ENCODE assay signal across 33 cellular contexts in the genomic region with DNA sequence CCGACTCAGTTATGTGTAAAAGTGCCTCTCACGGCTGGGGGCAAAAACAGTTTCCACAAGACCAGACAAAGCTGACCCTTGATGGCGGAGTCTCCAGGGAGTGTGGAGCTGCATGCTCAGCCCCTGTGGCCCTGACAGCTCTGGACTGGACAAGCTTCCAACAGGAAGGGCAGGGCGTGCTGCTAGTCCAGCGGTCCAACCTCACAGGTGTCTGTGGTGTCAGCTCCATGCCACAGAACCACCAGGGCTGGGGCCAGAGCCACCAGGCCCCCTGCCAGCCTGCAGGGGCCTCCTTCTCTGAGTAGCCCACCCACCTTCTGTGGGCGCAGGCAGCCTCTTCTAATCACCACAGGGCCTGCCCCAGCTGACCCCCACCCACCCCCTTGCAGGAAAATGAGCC.
"Had no signal": no experiment of that assay in that cellular context is flagged by ENCODE, and none has a peak within 500 bp of the region (broad histone marks: within the 10 kb centered on the region; RNA-seq: fewer than 3 reads in every experiment).

No MANE protein-coding gene starts in this region.

- ATAC-seq: activated CD4-positive, CD25-positive, alpha-beta regulatory T cell treated with anti-CD3 and anti-CD28 coated beads, Interleukin-2, amount 50 U/mL, for 24 hours; left ventricle myocardium superior; naive thymus-derived CD4-positive, alpha-beta T cell; right cardiac atrium; stimulated activated naive B cell treated with anti-CD40 and anti-IgM and Interleukin-4, amounts not matched to agents 10 μg/mL and 1 μg/mL and 100 μg/mL, for 72 hours had no signal

- H3K4me3 Mint-ChIP-seq: activated naive CD4-positive, alpha-beta T cell treated with anti-CD3 and anti-CD28 coated beads for 36 hours; activated naive CD8-positive, alpha-beta T cell treated with anti-CD3 and anti-CD28 coated beads for 36 hours; mesothelial cell of epicardium; naive thymus-derived CD4-positive, alpha-beta T cell; neural crest cell; stimulated activated naive B cell treated with anti-CD40 and anti-IgM and Interleukin-4, amounts not matched to agents 10 μg/mL and 1 μg/mL and 100 μg/mL, for 72 hours had no signal

- H3K27me3 ChIP-seq: brain microvascular endothelial cell, hepatocyte, stomach, thyroid gland, upper lobe of left lung had no signal

- H3K9me3 Mint-ChIP-seq: activated naive CD4-positive, alpha-beta T cell treated with anti-CD3 and anti-CD28 coated beads for 36 hours; activated naive CD8-positive, alpha-beta T cell treated with anti-CD3 and anti-CD28 coated beads for 36 hours; mesothelial cell of epicardium; naive thymus-derived CD4-positive, alpha-beta T cell; neural crest cell; stimulated activated naive B cell treated with anti-CD40 and anti-IgM and Interleukin-4, amounts not matched to agents 10 μg/mL and 1 μg/mL and 100 μg/mL, for 72 hours had no signal

- H3K27me3 Mint-ChIP-seq: activated naive CD8-positive, alpha-beta T cell treated with anti-CD3 and anti-CD28 coated beads for 36 hours; naive thymus-derived CD4-positive, alpha-beta T cell; stimulated activated naive B cell treated with anti-CD40 and anti-IgM and Interleukin-4, amounts not matched to agents 10 μg/mL and 1 μg/mL and 100 μg/mL, for 72 hours had no signal

- H3K79me2 ChIP-seq: hepatocyte had no signal

- H2AFZ ChIP-seq: hepatocyte had no signal

- H3K27ac ChIP-seq: brain microvascular endothelial cell, epithelial cell of prostate, hepatocyte, stomach, thyroid gland, upper lobe of left lung, WERI-Rb-1 had no signal

- H3K36me3 Mint-ChIP-seq: activated naive CD8-positive, alpha-beta T cell treated with anti-CD3 and anti-CD28 coated beads for 36 hours had no signal

- H3K4me2 ChIP-seq: hepatocyte had no signal

- H3K27ac Mint-ChIP-seq: activated naive CD4-positive, alpha-beta T cell treated with anti-CD3 and anti-CD28 coated beads for 36 hours; activated naive CD8-positive, alpha-beta T cell treated with anti-CD3 and anti-CD28 coated beads for 36 hours; mesothelial cell of epicardium; naive thymus-derived CD4-positive, alpha-beta T cell; stimulated activated naive B cell treated with anti-CD40 and anti-IgM and Interleukin-4, amounts not matched to agents 10 μg/mL and 1 μg/mL and 100 μg/mL, for 72 hours had no signal

- FAIRE-seq: astrocyte, endometrium, frontal cortex, TTC549 had no signal

- H3K4me1 Mint-ChIP-seq: mesothelial cell of epicardium had no signal

- H3K36me3 ChIP-seq: brain microvascular endothelial cell had no signal

- H3K9me3 ChIP-seq: stomach, thyroid gland, upper lobe of left lung had no signal

- DNase-seq: activated CD4-positive, alpha-beta T cell treated with anti-CD3 and anti-CD28 coated beads for 48 hours; activated CD4-positive, alpha-beta T cell treated with anti-CD3 and anti-CD28 coated beads, Interleukin-2, amount 50 U/mL, for 48 hours; activated CD8-positive, alpha-beta memory T cell treated with anti-CD3 and anti-CD28 coated beads for 24 hours; activated effector memory CD4-positive, alpha-beta T cell treated with anti-CD3 and anti-CD28 coated beads, Interleukin-2, amount 50 U/mL, for 16 hours; activated naive CD4-positive, alpha-beta T cell treated with anti-CD3 and anti-CD28 coated beads for 36 hours; activated naive CD8-positive, alpha-beta T cell treated with anti-CD3 and anti-CD28 coated beads for 36 hours; amniotic stem cell; brain microvascular endothelial cell; caudate nucleus; effector CD8-positive, alpha-beta T cell; islet precursor cell; left ventricle myocardium superior; naive thymus-derived CD4-positive, alpha-beta T cell; occipital lobe; posterior cingulate gyrus; stimulated activated CD4-positive, alpha-beta T cell treated with anti-CD3 and anti-CD28 coated beads, Interleukin-15, amount 100 ng/mL, for 24 hours; stimulated activated CD4-positive, alpha-beta T cell treated with anti-CD3 and anti-CD28 coated beads, Interleukin-2, amount 100 ng/mL, for 24 hours; stimulated activated naive B cell treated with anti-CD40 and anti-IgM and Interleukin-4, amounts not matched to agents 10 μg/mL and 1 μg/mL and 100 μg/mL, for 72 hours; stomach; T-helper 9 cell; thyroid gland; upper lobe of left lung; WERI-Rb-1 had no signal

- H3K4me3 ChIP-seq: hepatocyte, stomach, thyroid gland, upper lobe of left lung had no signal
